19 cellular contexts compared by ENCODE assay signal in genomic region chr5:655406-655805, GRCh38. TPM values are rescaled to one million over a fixed set of nuclear protein-coding genes. Genes with fewer than 3 reads are reported as not detected.
DNase-seq lines count a peak whose midpoint lies in the region; ATAC-seq and TF ChIP-seq lines count a peak whose summit lies in the region.
"Had no signal": no experiment of that assay in that cellular context is flagged by ENCODE, and none has a peak within 500 bp of the region (broad histone marks: within the 10 kb centered on the region; RNA-seq: fewer than 3 reads in every experiment).

No MANE protein-coding gene starts in this region.

- peak; percentile 16 for DNase-seq in left ventricle myocardium superior
- no peak for DNase-seq in Right ventricle myocardium superior
- DNase-seq in activated T-helper 2 cell treated with anti-CD3 and anti-CD28 coated beads, Interferon-gamma antibody, Interleukin-2, Interleukin-4, amounts not matched to agents 10 μg/mL and 5 μg/mL and 100 μg/mL, durations not matched to agents 14 hours and 24 hours and 36 hours (ENCODE audit: low spot score): no peak
- DNase-seq in lower lobe of right lung: peak; percentile 24
- peak; percentile 42 for DNase-seq in sigmoid colon
- DNase-seq in putamen (ENCODE audit: low spot score): no peak
- DNase-seq: CD4-positive, CD25-positive, alpha-beta regulatory T cell; CD8-positive, alpha-beta memory T cell; COR-L47; DMS79; GDM1; H9; IMR-90 had no signal

- H3K27me3 ChIP-seq in lower lobe of right lung (ENCODE audit: low read depth): no peaks in the 10 kb centered on the region
- no peaks in the 10 kb centered on the region for H3K27me3 ChIP-seq in sigmoid colon
- H3K27me3 ChIP-seq: BLaER1 treated with 17β-estradiol and CSF1 and Interleukin-3, amounts not matched to agents 10 nM and 100 nM had no signal

- no peaks in the 10 kb centered on the region for H3K9me3 Mint-ChIP-seq in activated T-helper 2 cell treated with anti-CD3 and anti-CD28 coated beads, Interferon-gamma antibody, Interleukin-2, Interleukin-4, amounts not matched to agents 10 μg/mL and 5 μg/mL and 100 μg/mL, durations not matched to agents 14 hours and 24 hours and 36 hours
- H3K9me3 Mint-ChIP-seq: CD4-positive, CD25-positive, alpha-beta regulatory T cell; CD8-positive, alpha-beta memory T cell had no signal

- H3K4me3 Mint-ChIP-seq in activated T-helper 2 cell treated with anti-CD3 and anti-CD28 coated beads, Interferon-gamma antibody, Interleukin-2, Interleukin-4, amounts not matched to agents 10 μg/mL and 5 μg/mL and 100 μg/mL, durations not matched to agents 14 hours and 24 hours and 36 hours (ENCODE audit: low read depth): no peak overlapping the region
- H3K4me3 Mint-ChIP-seq: B cell; CD4-positive, CD25-positive, alpha-beta regulatory T cell; CD8-positive, alpha-beta memory T cell; H9 had no signal

- no peak for TF ChIP-seq EP300 in sigmoid colon (IDR thresholded peaks at IDR 0.05)

- 94 to 97% methylated on average over 13 of the region's 13 CpGs for WGBS in sigmoid colon, 2 donors

- peak overlapping the region; percentile 15 for H3K27ac Mint-ChIP-seq in activated T-helper 2 cell treated with anti-CD3 and anti-CD28 coated beads, Interferon-gamma antibody, Interleukin-2, Interleukin-4, amounts not matched to agents 10 μg/mL and 5 μg/mL and 100 μg/mL, durations not matched to agents 14 hours and 24 hours and 36 hours
- H3K27ac Mint-ChIP-seq: B cell; CD4-positive, CD25-positive, alpha-beta regulatory T cell had no signal

- ATAC-seq in left ventricle myocardium superior (no peak), Right ventricle myocardium superior (ENCODE audit: poor library complexity) (no peak), lower lobe of right lung (no peak), GM19397 (IDR thresholded peaks at IDR 0.05; ENCODE audit: unreplicated experiment) (no peak), HG02678 (IDR thresholded peaks at IDR 0.05; ENCODE audit: unreplicated experiment) (no peak)
- ATAC-seq: K562 had no signal

- no peaks in the 10 kb centered on the region for H3K27me3 Mint-ChIP-seq in activated T-helper 2 cell treated with anti-CD3 and anti-CD28 coated beads, Interferon-gamma antibody, Interleukin-2, Interleukin-4, amounts not matched to agents 10 μg/mL and 5 μg/mL and 100 μg/mL, durations not matched to agents 14 hours and 24 hours and 36 hours (ENCODE audit: low read depth)
- H3K27me3 Mint-ChIP-seq: B cell; CD4-positive, CD25-positive, alpha-beta regulatory T cell; CD8-positive, alpha-beta memory T cell had no signal

- no peaks in the 10 kb centered on the region for H3K4me1 ChIP-seq in lower lobe of right lung
- no peaks in the 10 kb centered on the region for H3K4me1 ChIP-seq in sigmoid colon

- intact Hi-C loops in left ventricle myocardium superior (cut with micrococcal nuclease) (no loop called here), Right ventricle myocardium superior (cut with DNase I) (no loop called here), lower lobe of right lung (cut with DNase I) (no loop called here), sigmoid colon (cut with DNase I) (no loop called here)
- intact Hi-C loops in activated T-helper 2 cell treated with anti-CD3 and anti-CD28 coated beads, Interferon-gamma antibody, Interleukin-2, Interleukin-4, amounts not matched to agents 10 μg/mL and 5 μg/mL and 100 μg/mL, durations not matched to agents 14 hours and 24 hours and 36 hours (cut with micrococcal nuclease): no loop called here

- TF ChIP-seq CTCF in lower lobe of right lung (IDR thresholded peaks at IDR 0.05): no peak
- no peak for TF ChIP-seq CTCF in sigmoid colon (IDR thresholded peaks at IDR 0.05)

- no peak overlapping the region for H3K27ac ChIP-seq in lower lobe of right lung
- no peak overlapping the region for H3K27ac ChIP-seq in sigmoid colon
- H3K27ac ChIP-seq: BLaER1 treated with 17β-estradiol and CSF1 and Interleukin-3, amounts not matched to agents 10 nM and 100 nM; HL-60 had no signal

- peaks cover 27% of the 10 kb centered on the region for H3K36me3 ChIP-seq in lower lobe of right lung
- H3K36me3 ChIP-seq in sigmoid colon: peaks cover 0 to 16% (median 3%) of the 10 kb centered on the region in 4 donors

- peaks cover 44% of the 10 kb centered on the region for H3K36me3 Mint-ChIP-seq in activated T-helper 2 cell treated with anti-CD3 and anti-CD28 coated beads, Interferon-gamma antibody, Interleukin-2, Interleukin-4, amounts not matched to agents 10 μg/mL and 5 μg/mL and 100 μg/mL, durations not matched to agents 14 hours and 24 hours and 36 hours (ENCODE audit: low read depth)

- H3K9me3 ChIP-seq in lower lobe of right lung: no peaks in the 10 kb centered on the region
- no peaks in the 10 kb centered on the region for H3K9me3 ChIP-seq in sigmoid colon

- no peak for TF ChIP-seq POLR2A in sigmoid colon (IDR thresholded peaks at IDR 0.05)

- H3K4me3 ChIP-seq in lower lobe of right lung (no peak overlapping the region), sigmoid colon (no peak overlapping the region)
- H3K4me3 ChIP-seq: BLaER1 treated with 17β-estradiol and CSF1 and Interleukin-3, amounts not matched to agents 10 nM and 100 nM; K562 had no signal

- no peaks in the 10 kb centered on the region for H3K4me1 Mint-ChIP-seq in activated T-helper 2 cell treated with anti-CD3 and anti-CD28 coated beads, Interferon-gamma antibody, Interleukin-2, Interleukin-4, amounts not matched to agents 10 μg/mL and 5 μg/mL and 100 μg/mL, durations not matched to agents 14 hours and 24 hours and 36 hours (ENCODE audit: low read depth)
- H3K4me1 Mint-ChIP-seq: CD4-positive, CD25-positive, alpha-beta regulatory T cell; CD8-positive, alpha-beta memory T cell; H9 had no signal

RNA-seq across cellular contexts. Expression of gene TPPP, which starts 37.7 kb away (rescaled TPM):
- total RNA-seq in left ventricle myocardium superior (34.8 TPM), Right ventricle myocardium superior (39.7 TPM), lower lobe of right lung (16.2 TPM), sigmoid colon (10 to 100 TPM in 1 of 4 donors, 1 to 10 TPM in 3; 7.1 to 15.5 (median 7.6) TPM)
- total RNA-seq in activated T-helper 2 cell treated with anti-CD3 and anti-CD28 coated beads, Interferon-gamma antibody, Interleukin-2, Interleukin-4, amounts not matched to agents 10 μg/mL and 5 μg/mL and 100 μg/mL, durations not matched to agents 14 hours and 24 hours and 36 hours: 0.09 and 0.11 TPM in 2 replicates
- polyA plus RNA-seq in sigmoid colon: 1 to 10 TPM in 2 of 3 donors, under 1 TPM in 1; 0.60 to 3.2 (median 2.6) TPM
- total RNA-seq: B cell had no signal

RNA-seq across cellular contexts. Expression of gene CEP72, which starts 43.3 kb away (rescaled TPM):
- total RNA-seq in left ventricle myocardium superior (1.6 TPM), Right ventricle myocardium superior (1.7 TPM), lower lobe of right lung (10.6 TPM), sigmoid colon (1 to 10 TPM in 2 of 4 donors, under 1 TPM in 2; 0.36 to 5.0 (median 1.4) TPM)
- total RNA-seq in activated T-helper 2 cell treated with anti-CD3 and anti-CD28 coated beads, Interferon-gamma antibody, Interleukin-2, Interleukin-4, amounts not matched to agents 10 μg/mL and 5 μg/mL and 100 μg/mL, durations not matched to agents 14 hours and 24 hours and 36 hours: 29.6 and 30.2 TPM in 2 replicates
- polyA plus RNA-seq in sigmoid colon: 1 to 10 TPM in 2 of 3 donors, under 1 TPM in 1; 0.60 to 7.1 (median 1.6) TPM

Comparison
In these comparisons a context has a peak if more than half of its experiments do, and no peak if none do; other contexts are left out.
1. DNase-seq: peak in left ventricle myocardium superior (single experiment), lower lobe of right lung (single experiment) and sigmoid colon (single experiment); none in Right ventricle myocardium superior (single experiment), activated T-helper 2 cell treated with anti-CD3 and anti-CD28 coated beads, Interferon-gamma antibody, Interleukin-2, Interleukin-4, amounts not matched to agents 10 μg/mL and 5 μg/mL and 100 μg/mL, durations not matched to agents 14 hours and 24 hours and 36 hours (single experiment) and putamen (single experiment).